10 cellular contexts compared by ENCODE assay signal in genomic region chr17:29621751-29622194, GRCh38. TPM values are rescaled to one million over a fixed set of nuclear protein-coding genes. Genes with fewer than 3 reads are reported as not detected.
DNase-seq lines count a peak whose midpoint lies in the region; ATAC-seq, FAIRE-seq and TF ChIP-seq lines count a peak whose summit lies in the region.
"Had no signal": no experiment of that assay in that cellular context is flagged by ENCODE, and none has a peak within 500 bp of the region (broad histone marks: within the 10 kb centered on the region; RNA-seq: fewer than 3 reads in every experiment).

No MANE protein-coding gene starts in this region.

- no peak for FAIRE-seq in HepG2 (lab: Jason Lieb, UNC)

- H4K20me1 ChIP-seq in HepG2 (ENCODE audit: insufficient read depth, low read length), result no peaks in the 10 kb centered on the region

- TF ChIP-seq CTCF in HepG2 (CRISPR knock-in tag; IDR thresholded peaks at IDR 0.05) (no peak), tibial nerve (IDR thresholded peaks at IDR 0.05) (no peak)

- CTCF ChIA-PET in HepG2 (lab: Yijun Ruan, JAX; ENCODE audit: low intra/inter-chr PET ratio, low total read pairs), result no interaction called here

- H3K27ac ChIP-seq in HepG2 (ENCODE audit: extremely low read length, insufficient read depth, low read length), result no peak overlapping the region
- H3K27ac ChIP-seq in tibial nerve, result peak overlapping the region; percentile 24 to 81 (median 36)
- H3K27ac ChIP-seq: SJSA1 had no signal

- peaks cover 47% of the 10 kb centered on the region for H3K4me1 Mint-ChIP-seq in activated T-cell treated with anti-CD3 and anti-CD28 coated beads, Interleukin-2, amount 50 U/mL, for 4 hours (ENCODE audit: low read depth)
- H3K4me1 Mint-ChIP-seq in activated naive CD8-positive, alpha-beta T cell treated with anti-CD3 and anti-CD28 coated beads, Interleukin-2, amount 10 ng/mL, durations not matched to agents 7 days and 5 days, result peaks cover 32% of the 10 kb centered on the region

- H3K27me3 ChIP-seq in HepG2 (ENCODE audit: control insufficient read depth in 1 of 2, insufficient read depth in 2 of 2, low read length in 2 of 2) (peaks cover 4 to 49% of the 10 kb centered on the region in 2 experiments), tibial nerve (peaks cover 0 to 5% of the 10 kb centered on the region in 2 donors)

- 3% methylated on average over 4 of the region's 8 CpGs for WGBS in HepG2 (ENCODE audit: low lambda C conversion rate)
- WGBS in tibial nerve, 2 donors, result 50 to 71% methylated on average over 7 to 8 of the region's 8 CpGs

- TF ChIP-seq POLR2A in HepG2 (IDR thresholded peaks at IDR 0.05; ENCODE audit: insufficient read depth in 1 of 2, low read depth in 2 of 2, low read length in 2 of 2), result no peak
- no peak for TF ChIP-seq POLR2A in tibial nerve (IDR thresholded peaks at IDR 0.05)

- no peak for DNase-seq in activated T-cell treated with anti-CD3 and anti-CD28 coated beads, Interleukin-2, amount 50 U/mL, for 4 hours
- DNase-seq in activated T-cell treated with anti-CD3 and anti-CD28 coated beads, Interleukin-2, amount 50 U/mL, for 1 hour, result no peak
- no peak for DNase-seq in activated naive CD8-positive, alpha-beta T cell treated with anti-CD3 and anti-CD28 coated beads, Interleukin-2, amount 10 ng/mL, durations not matched to agents 7 days and 5 days
- DNase-seq in HepG2 (ENCODE audit: low spot score) (no peak), tibial nerve (ENCODE audit: low spot score in 2 of 2) (no peak), HK-2 (ENCODE audit: unreplicated experiment) (no peak)
- DNase-seq: COR-L47 had no signal

- H3K27me3 Mint-ChIP-seq in activated T-cell treated with anti-CD3 and anti-CD28 coated beads, Interleukin-2, amount 50 U/mL, for 4 hours (ENCODE audit: low read depth), result no peaks in the 10 kb centered on the region
- peaks cover 4% of the 10 kb centered on the region for H3K27me3 Mint-ChIP-seq in activated naive CD8-positive, alpha-beta T cell treated with anti-CD3 and anti-CD28 coated beads, Interleukin-2, amount 10 ng/mL, durations not matched to agents 7 days and 5 days

- no peak for TF ChIP-seq RAD21 in HepG2 (CRISPR knock-in tag; IDR thresholded peaks at IDR 0.05)

- in situ Hi-C loops in HepG2 (cut with HindIII; ENCODE audit: extremely low pct_ligation_motif_present, low pct_unique_long_range_greater_than_20kb), result loop anchor here (10.0 kb wide), 1 partner anchor 153 kb away; no protein-coding TSS in a partner anchor

- intact Hi-C loops in HepG2 (cut with micrococcal nuclease; ENCODE audit: unreplicated experiment), result loop anchor here (5.0 kb wide), 1 partner anchor 141 kb away; no protein-coding TSS in a partner anchor

- H3K4me3 Mint-ChIP-seq in activated T-cell treated with anti-CD3 and anti-CD28 coated beads, Interleukin-2, amount 50 U/mL, for 4 hours, result peak overlapping the region; percentile 81
- peak overlapping the region; percentile 76 for H3K4me3 Mint-ChIP-seq in activated naive CD8-positive, alpha-beta T cell treated with anti-CD3 and anti-CD28 coated beads, Interleukin-2, amount 10 ng/mL, durations not matched to agents 7 days and 5 days

- TF ChIP-seq EP300 in HepG2 (IDR thresholded peaks at IDR 0.05; ENCODE audit: low read depth in 2 of 2, low read length in 2 of 2), result no peak
- no peak for TF ChIP-seq EP300 in HepG2 (CRISPR knock-in tag; IDR thresholded peaks at IDR 0.05; ENCODE audit: borderline replicate concordance)
- TF ChIP-seq EP300 in tibial nerve (IDR thresholded peaks at IDR 0.05), result no peak

- POLR2A ChIA-PET in activated naive CD8-positive, alpha-beta T cell treated with anti-CD3 and anti-CD28 coated beads, Interleukin-2, amount 10 ng/mL, durations not matched to agents 7 days and 5 days (lab: Charles Lee), result interaction anchor here (0.5 to 0.7 kb wide), 2 partner anchors 138 to 186 kb away, joined by 3 read pairs; no protein-coding TSS in a partner anchor
- POLR2A ChIA-PET in HepG2 (lab: Yijun Ruan, JAX), result no interaction called here

- H3K4me2 ChIP-seq in HepG2 (ENCODE audit: low read depth, low read length), result peak overlapping the region; percentile 99

- no peak overlapping the region for H3K27ac Mint-ChIP-seq in activated naive CD8-positive, alpha-beta T cell treated with anti-CD3 and anti-CD28 coated beads, Interleukin-2, amount 10 ng/mL, durations not matched to agents 7 days and 5 days

- H3K36me3 Mint-ChIP-seq in activated T-cell treated with anti-CD3 and anti-CD28 coated beads, Interleukin-2, amount 50 U/mL, for 4 hours (ENCODE audit: insufficient read depth), result no peaks in the 10 kb centered on the region
- peaks cover 7% of the 10 kb centered on the region for H3K36me3 Mint-ChIP-seq in activated naive CD8-positive, alpha-beta T cell treated with anti-CD3 and anti-CD28 coated beads, Interleukin-2, amount 10 ng/mL, durations not matched to agents 7 days and 5 days

- no peak overlapping the region for H3K9ac ChIP-seq in HepG2 (ENCODE audit: insufficient read depth, low read depth, low read length)

- H3K4me1 ChIP-seq in HepG2 (ENCODE audit: insufficient read depth, low read length) (peaks cover 53% of the 10 kb centered on the region), tibial nerve (peaks cover 0 to 59% (median 32%) of the 10 kb centered on the region in 4 donors)

- no peak overlapping the region for H2AFZ ChIP-seq in HepG2 (ENCODE audit: low read length)

- ATAC-seq in activated T-cell treated with anti-CD3 and anti-CD28 coated beads, Interleukin-2, amount 50 U/mL, for 4 hours, result no peak
- no peak for ATAC-seq in activated naive CD8-positive, alpha-beta T cell treated with anti-CD3 and anti-CD28 coated beads, Interleukin-2, amount 10 ng/mL, durations not matched to agents 7 days and 5 days (ENCODE audit: low read depth)
- ATAC-seq in HepG2, result no peak
- ATAC-seq in HG03159 (IDR thresholded peaks at IDR 0.05; ENCODE audit: unreplicated experiment), result no peak
- ATAC-seq in GM18873 (IDR thresholded peaks at IDR 0.05; ENCODE audit: low FRiP score, unreplicated experiment), result no peak

- H3K36me3 ChIP-seq in HepG2 (replicated peaks in 1 of 2; ENCODE audit: control insufficient read depth in 1 of 2, insufficient read depth in 2 of 2, low read length in 2 of 2) (no peaks in the 10 kb centered on the region), tibial nerve (no peaks in the 10 kb centered on the region)
- H3K36me3 ChIP-seq: SJSA1 had no signal

- H3K9me3 Mint-ChIP-seq in activated T-cell treated with anti-CD3 and anti-CD28 coated beads, Interleukin-2, amount 50 U/mL, for 4 hours, result no peaks in the 10 kb centered on the region
- no peaks in the 10 kb centered on the region for H3K9me3 Mint-ChIP-seq in activated naive CD8-positive, alpha-beta T cell treated with anti-CD3 and anti-CD28 coated beads, Interleukin-2, amount 10 ng/mL, durations not matched to agents 7 days and 5 days

- no peaks in the 10 kb centered on the region for H3K79me2 ChIP-seq in HepG2 (ENCODE audit: insufficient read depth, low read length)

- no TSS peak for BruUV-seq in HepG2 (replicated peaks; lab: Mats Ljungman, UMichigan)

- H3K9me3 ChIP-seq in HepG2 (ENCODE audit: low read length) (no peaks in the 10 kb centered on the region), tibial nerve (no peaks in the 10 kb centered on the region)

- H3K4me3 ChIP-seq in HepG2 (replicated peaks in 1 of 3; ENCODE audit: insufficient read depth in 1 of 3, low read depth in 2 of 3, low read length in 3 of 3), result peak overlapping the region; percentile 70 to 77 (median 75); a peak in 4 of 6 replicates
- H3K4me3 ChIP-seq in tibial nerve, result peak overlapping the region; percentile 50 to 80 (median 66)

RNA-seq across cellular contexts. Expression of gene CORO6, which starts 0.9 kb away (rescaled TPM):
- total RNA-seq in activated T-cell treated with anti-CD3 and anti-CD28 coated beads, Interleukin-2, amount 50 U/mL, for 4 hours, result 10 to 100 TPM in 2 of 3 donors, 1 to 10 TPM in 1; 9.8 to 12.3 (median 11.8) TPM
- 1 to 10 TPM; 8.2 to 9.0 TPM for total RNA-seq in activated naive CD8-positive, alpha-beta T cell treated with anti-CD3 and anti-CD28 coated beads, Interleukin-2, amount 10 ng/mL, durations not matched to agents 7 days and 5 days
- total RNA-seq in HepG2 (2016; rRNA removed; fragmentation: Illumina TruSeq; extraction: Trizol) (0.42 TPM in 1 of 2 replicates, not detected in the other), tibial nerve (100 to 1,000 TPM in 2 of 4 donors, 10 to 100 TPM in 2; 34.5 to 139 (median 83.1) TPM)
- total RNA-seq in HepG2 (2016; cell fraction: cytosol; rRNA removed; fragmentation: Illumina TruSeq; extraction: Trizol; ENCODE audit: low read depth), result 0.10 TPM in 1 of 2 replicates, not detected in the other
- total RNA-seq in HepG2 (2016; cell fraction: insoluble cytoplasmic fraction; rRNA removed; fragmentation: Illumina TruSeq; extraction: Trizol), result 0.15 and 0.39 TPM in 2 replicates
- 0.14 TPM in 1 of 2 replicates, not detected in the other for total RNA-seq in HepG2 (2016; cell fraction: membrane; rRNA removed; fragmentation: Illumina TruSeq; extraction: Trizol)
- 0.38 and 0.71 TPM in 2 replicates for total RNA-seq in HepG2 (2016; cell fraction: nucleus; rRNA removed; fragmentation: Illumina TruSeq; extraction: Trizol)
- 0.82 and 1.2 TPM in 2 replicates for polyA plus RNA-seq in HepG2 (2011; rRNA removed)
- polyA plus RNA-seq in HepG2 (2011; cell fraction: cytosol; rRNA removed), result 0.20 and 0.22 TPM in 2 replicates
- 10.2 and 12.8 TPM in 2 replicates for polyA plus RNA-seq in HepG2 (2011; cell fraction: nucleus; rRNA removed)
- polyA plus RNA-seq in HepG2 (2012), result 0.16 and 0.25 TPM in 2 replicates
- 0.12 TPM in 1 of 2 replicates, not detected in the other for polyA plus RNA-seq in HepG2 (2016; cell fraction: cytosol; fragmentation: Illumina TruSeq; extraction: Trizol; ENCODE audit: low read depth)
- polyA plus RNA-seq in HepG2 (2016; cell fraction: insoluble cytoplasmic fraction; fragmentation: Illumina TruSeq; extraction: Trizol; ENCODE audit: low read depth), result 0.20 TPM in 1 of 2 replicates, not detected in the other
- polyA plus RNA-seq in HepG2 (2016; cell fraction: membrane; fragmentation: Illumina TruSeq; extraction: Trizol; ENCODE audit: low read depth), result not detected in 2 replicates
- 0.96 and 2.4 TPM in 2 replicates for polyA plus RNA-seq in HepG2 (2016; cell fraction: nucleus; fragmentation: Illumina TruSeq; extraction: Trizol; ENCODE audit: insufficient read depth, low read depth)
- polyA minus RNA-seq in HepG2 (2011; rRNA and poly(A)+ RNA removed; ENCODE audit: low replicate concordance), result 4.6 TPM in 1 of 2 replicates, not detected in the other
- polyA minus RNA-seq in HepG2 (2011; cell fraction: cytosol; rRNA and poly(A)+ RNA removed), result not detected in 2 replicates
- 0.50 and 0.52 TPM in 2 replicates for polyA minus RNA-seq in HepG2 (2011; cell fraction: nucleus; rRNA and poly(A)+ RNA removed)

RNA-seq across cellular contexts. Expression of gene ANKRD13B, which starts 28.8 kb away (rescaled TPM):
- total RNA-seq in activated T-cell treated with anti-CD3 and anti-CD28 coated beads, Interleukin-2, amount 50 U/mL, for 4 hours, result 10 to 100 TPM; 33.3 to 40.7 (median 40.4) TPM
- total RNA-seq in activated naive CD8-positive, alpha-beta T cell treated with anti-CD3 and anti-CD28 coated beads, Interleukin-2, amount 10 ng/mL, durations not matched to agents 7 days and 5 days, result 1 to 10 TPM; 6.0 to 7.9 TPM
- total RNA-seq in HepG2 (2016; rRNA removed; fragmentation: Illumina TruSeq; extraction: Trizol) (1.6 and 1.7 TPM in 2 replicates), tibial nerve (10 to 100 TPM; 19.0 to 50.1 (median 26.4) TPM)
- total RNA-seq in HepG2 (2016; cell fraction: cytosol; rRNA removed; fragmentation: Illumina TruSeq; extraction: Trizol; ENCODE audit: low read depth), result 0.71 and 0.79 TPM in 2 replicates
- total RNA-seq in HepG2 (2016; cell fraction: insoluble cytoplasmic fraction; rRNA removed; fragmentation: Illumina TruSeq; extraction: Trizol), result 0.76 and 1.6 TPM in 2 replicates
- total RNA-seq in HepG2 (2016; cell fraction: membrane; rRNA removed; fragmentation: Illumina TruSeq; extraction: Trizol), result 1.5 and 1.9 TPM in 2 replicates
- total RNA-seq in HepG2 (2016; cell fraction: nucleus; rRNA removed; fragmentation: Illumina TruSeq; extraction: Trizol), result 2.0 and 2.4 TPM in 2 replicates
- polyA plus RNA-seq in HepG2 (2011; rRNA removed), result 1.8 and 2.2 TPM in 2 replicates
- 0.83 and 1.4 TPM in 2 replicates for polyA plus RNA-seq in HepG2 (2011; cell fraction: cytosol; rRNA removed)
- 9.9 and 14.7 TPM in 2 replicates for polyA plus RNA-seq in HepG2 (2011; cell fraction: nucleus; rRNA removed)
- polyA plus RNA-seq in HepG2 (2012), result 1.2 and 2.1 TPM in 2 replicates
- polyA plus RNA-seq in HepG2 (2016; cell fraction: cytosol; fragmentation: Illumina TruSeq; extraction: Trizol; ENCODE audit: low read depth), result 0.67 and 0.84 TPM in 2 replicates
- 1.7 and 2.2 TPM in 2 replicates for polyA plus RNA-seq in HepG2 (2016; cell fraction: insoluble cytoplasmic fraction; fragmentation: Illumina TruSeq; extraction: Trizol; ENCODE audit: low read depth)
- polyA plus RNA-seq in HepG2 (2016; cell fraction: membrane; fragmentation: Illumina TruSeq; extraction: Trizol; ENCODE audit: low read depth), result 1.7 and 1.9 TPM in 2 replicates
- polyA plus RNA-seq in HepG2 (2016; cell fraction: nucleus; fragmentation: Illumina TruSeq; extraction: Trizol; ENCODE audit: insufficient read depth, low read depth), result 6.1 and 8.4 TPM in 2 replicates
- polyA minus RNA-seq in HepG2 (2011; rRNA and poly(A)+ RNA removed; ENCODE audit: low replicate concordance), result 3.0 and 21.2 TPM in 2 replicates
- 1.5 and 1.8 TPM in 2 replicates for polyA minus RNA-seq in HepG2 (2011; cell fraction: cytosol; rRNA and poly(A)+ RNA removed)
- 0.75 and 1.8 TPM in 2 replicates for polyA minus RNA-seq in HepG2 (2011; cell fraction: nucleus; rRNA and poly(A)+ RNA removed)

RNA-seq across cellular contexts. Expression of gene GIT1, which starts 32.3 kb away (rescaled TPM):
- total RNA-seq in activated T-cell treated with anti-CD3 and anti-CD28 coated beads, Interleukin-2, amount 50 U/mL, for 4 hours, result 10 to 100 TPM; 79.3 to 91.3 (median 90.8) TPM
- 10 to 100 TPM; 73.3 to 73.4 TPM for total RNA-seq in activated naive CD8-positive, alpha-beta T cell treated with anti-CD3 and anti-CD28 coated beads, Interleukin-2, amount 10 ng/mL, durations not matched to agents 7 days and 5 days
- total RNA-seq in HepG2 (2016; rRNA removed; fragmentation: Illumina TruSeq; extraction: Trizol) (12.9 and 14.2 TPM in 2 replicates), tibial nerve (100 to 1,000 TPM in 1 of 4 donors, 10 to 100 TPM in 3; 51.3 to 100 (median 89.7) TPM)
- total RNA-seq in HepG2 (2016; cell fraction: cytosol; rRNA removed; fragmentation: Illumina TruSeq; extraction: Trizol; ENCODE audit: low read depth), result 6.7 and 9.1 TPM in 2 replicates
- total RNA-seq in HepG2 (2016; cell fraction: insoluble cytoplasmic fraction; rRNA removed; fragmentation: Illumina TruSeq; extraction: Trizol), result 11.3 and 13.5 TPM in 2 replicates
- 23.5 and 27.1 TPM in 2 replicates for total RNA-seq in HepG2 (2016; cell fraction: membrane; rRNA removed; fragmentation: Illumina TruSeq; extraction: Trizol)
- 11.7 and 17.3 TPM in 2 replicates for total RNA-seq in HepG2 (2016; cell fraction: nucleus; rRNA removed; fragmentation: Illumina TruSeq; extraction: Trizol)
- polyA plus RNA-seq in HepG2 (2011; rRNA removed), result 30.8 and 31.5 TPM in 2 replicates
- 17.1 and 24.2 TPM in 2 replicates for polyA plus RNA-seq in HepG2 (2011; cell fraction: cytosol; rRNA removed)
- 56.8 and 69.2 TPM in 2 replicates for polyA plus RNA-seq in HepG2 (2011; cell fraction: nucleus; rRNA removed)
- 15.9 and 22.4 TPM in 2 replicates for polyA plus RNA-seq in HepG2 (2012)
- polyA plus RNA-seq in HepG2 (2016; cell fraction: cytosol; fragmentation: Illumina TruSeq; extraction: Trizol; ENCODE audit: low read depth), result 12.0 and 13.0 TPM in 2 replicates
- polyA plus RNA-seq in HepG2 (2016; cell fraction: insoluble cytoplasmic fraction; fragmentation: Illumina TruSeq; extraction: Trizol; ENCODE audit: low read depth), result 17.0 and 22.9 TPM in 2 replicates
- polyA plus RNA-seq in HepG2 (2016; cell fraction: membrane; fragmentation: Illumina TruSeq; extraction: Trizol; ENCODE audit: low read depth), result 26.3 and 34.9 TPM in 2 replicates
- 31.9 and 33.9 TPM in 2 replicates for polyA plus RNA-seq in HepG2 (2016; cell fraction: nucleus; fragmentation: Illumina TruSeq; extraction: Trizol; ENCODE audit: insufficient read depth, low read depth)
- 51.4 and 110 TPM in 2 replicates for polyA minus RNA-seq in HepG2 (2011; rRNA and poly(A)+ RNA removed; ENCODE audit: low replicate concordance)
- polyA minus RNA-seq in HepG2 (2011; cell fraction: cytosol; rRNA and poly(A)+ RNA removed), result 17.5 and 20.2 TPM in 2 replicates
- 22.8 and 25.5 TPM in 2 replicates for polyA minus RNA-seq in HepG2 (2011; cell fraction: nucleus; rRNA and poly(A)+ RNA removed)

RNA-seq across cellular contexts. Expression of gene TP53I13, which starts 53.3 kb away (rescaled TPM):
- total RNA-seq in activated T-cell treated with anti-CD3 and anti-CD28 coated beads, Interleukin-2, amount 50 U/mL, for 4 hours, result 10 to 100 TPM; 40.9 to 53.9 (median 42.1) TPM
- total RNA-seq in activated naive CD8-positive, alpha-beta T cell treated with anti-CD3 and anti-CD28 coated beads, Interleukin-2, amount 10 ng/mL, durations not matched to agents 7 days and 5 days, result 100 to 1,000 TPM; 154 to 155 TPM
- total RNA-seq in HepG2 (2016; rRNA removed; fragmentation: Illumina TruSeq; extraction: Trizol) (9.9 and 25.7 TPM in 2 replicates), tibial nerve (100 to 1,000 TPM; 119 to 188 (median 152) TPM)
- total RNA-seq in HepG2 (2016; cell fraction: cytosol; rRNA removed; fragmentation: Illumina TruSeq; extraction: Trizol; ENCODE audit: low read depth), result 17.6 and 23.7 TPM in 2 replicates
- 9.5 and 27.0 TPM in 2 replicates for total RNA-seq in HepG2 (2016; cell fraction: insoluble cytoplasmic fraction; rRNA removed; fragmentation: Illumina TruSeq; extraction: Trizol)
- 15.6 and 16.0 TPM in 2 replicates for total RNA-seq in HepG2 (2016; cell fraction: membrane; rRNA removed; fragmentation: Illumina TruSeq; extraction: Trizol)
- total RNA-seq in HepG2 (2016; cell fraction: nucleus; rRNA removed; fragmentation: Illumina TruSeq; extraction: Trizol), result 23.1 and 26.1 TPM in 2 replicates
- polyA plus RNA-seq in HepG2 (2011; rRNA removed), result 16.9 and 29.2 TPM in 2 replicates
- 15.5 and 31.8 TPM in 2 replicates for polyA plus RNA-seq in HepG2 (2011; cell fraction: cytosol; rRNA removed)
- polyA plus RNA-seq in HepG2 (2011; cell fraction: nucleus; rRNA removed), result 136 and 174 TPM in 2 replicates
- polyA plus RNA-seq in HepG2 (2012), result 12.7 and 18.1 TPM in 2 replicates
- polyA plus RNA-seq in HepG2 (2016; cell fraction: cytosol; fragmentation: Illumina TruSeq; extraction: Trizol; ENCODE audit: low read depth), result 9.2 and 10.2 TPM in 2 replicates
- polyA plus RNA-seq in HepG2 (2016; cell fraction: insoluble cytoplasmic fraction; fragmentation: Illumina TruSeq; extraction: Trizol; ENCODE audit: low read depth), result 8.5 and 9.5 TPM in 2 replicates
- 10.4 and 10.9 TPM in 2 replicates for polyA plus RNA-seq in HepG2 (2016; cell fraction: membrane; fragmentation: Illumina TruSeq; extraction: Trizol; ENCODE audit: low read depth)
- 51.8 and 59.8 TPM in 2 replicates for polyA plus RNA-seq in HepG2 (2016; cell fraction: nucleus; fragmentation: Illumina TruSeq; extraction: Trizol; ENCODE audit: insufficient read depth, low read depth)
- 25.1 and 43.5 TPM in 2 replicates for polyA minus RNA-seq in HepG2 (2011; rRNA and poly(A)+ RNA removed; ENCODE audit: low replicate concordance)
- 18.8 and 20.0 TPM in 2 replicates for polyA minus RNA-seq in HepG2 (2011; cell fraction: cytosol; rRNA and poly(A)+ RNA removed)
- 16.1 and 22.5 TPM in 2 replicates for polyA minus RNA-seq in HepG2 (2011; cell fraction: nucleus; rRNA and poly(A)+ RNA removed)

RNA-seq across cellular contexts. Expression of gene ABHD15, which starts 54.9 kb away (rescaled TPM):
- total RNA-seq in activated T-cell treated with anti-CD3 and anti-CD28 coated beads, Interleukin-2, amount 50 U/mL, for 4 hours, result 10 to 100 TPM in 1 of 3 donors, 1 to 10 TPM in 2; 7.6 to 10.6 (median 9.9) TPM
- 10 to 100 TPM; 20.0 to 20.4 TPM for total RNA-seq in activated naive CD8-positive, alpha-beta T cell treated with anti-CD3 and anti-CD28 coated beads, Interleukin-2, amount 10 ng/mL, durations not matched to agents 7 days and 5 days
- total RNA-seq in HepG2 (2016; rRNA removed; fragmentation: Illumina TruSeq; extraction: Trizol) (4.8 and 7.7 TPM in 2 replicates), tibial nerve (10 to 100 TPM; 25.7 to 32.7 (median 30.3) TPM)
- 0.44 and 0.91 TPM in 2 replicates for total RNA-seq in HepG2 (2016; cell fraction: cytosol; rRNA removed; fragmentation: Illumina TruSeq; extraction: Trizol; ENCODE audit: low read depth)
- 5.0 and 7.3 TPM in 2 replicates for total RNA-seq in HepG2 (2016; cell fraction: insoluble cytoplasmic fraction; rRNA removed; fragmentation: Illumina TruSeq; extraction: Trizol)
- 3.2 and 3.6 TPM in 2 replicates for total RNA-seq in HepG2 (2016; cell fraction: membrane; rRNA removed; fragmentation: Illumina TruSeq; extraction: Trizol)
- 6.6 and 6.7 TPM in 2 replicates for total RNA-seq in HepG2 (2016; cell fraction: nucleus; rRNA removed; fragmentation: Illumina TruSeq; extraction: Trizol)
- polyA plus RNA-seq in HepG2 (2011; rRNA removed), result 2.4 and 2.9 TPM in 2 replicates
- 2.6 and 2.7 TPM in 2 replicates for polyA plus RNA-seq in HepG2 (2011; cell fraction: cytosol; rRNA removed)
- 2.3 and 2.7 TPM in 2 replicates for polyA plus RNA-seq in HepG2 (2011; cell fraction: nucleus; rRNA removed)
- polyA plus RNA-seq in HepG2 (2012), result 2.3 and 2.8 TPM in 2 replicates
- polyA plus RNA-seq in HepG2 (2016; cell fraction: cytosol; fragmentation: Illumina TruSeq; extraction: Trizol; ENCODE audit: low read depth), result 0.60 and 0.61 TPM in 2 replicates
- polyA plus RNA-seq in HepG2 (2016; cell fraction: insoluble cytoplasmic fraction; fragmentation: Illumina TruSeq; extraction: Trizol; ENCODE audit: low read depth), result 4.7 and 5.2 TPM in 2 replicates
- 1.9 and 2.1 TPM in 2 replicates for polyA plus RNA-seq in HepG2 (2016; cell fraction: membrane; fragmentation: Illumina TruSeq; extraction: Trizol; ENCODE audit: low read depth)
- 8.6 and 9.0 TPM in 2 replicates for polyA plus RNA-seq in HepG2 (2016; cell fraction: nucleus; fragmentation: Illumina TruSeq; extraction: Trizol; ENCODE audit: insufficient read depth, low read depth)
- 9.2 and 15.6 TPM in 2 replicates for polyA minus RNA-seq in HepG2 (2011; rRNA and poly(A)+ RNA removed; ENCODE audit: low replicate concordance)
- 2.6 and 3.4 TPM in 2 replicates for polyA minus RNA-seq in HepG2 (2011; cell fraction: cytosol; rRNA and poly(A)+ RNA removed)
- polyA minus RNA-seq in HepG2 (2011; cell fraction: nucleus; rRNA and poly(A)+ RNA removed), result 3.6 and 5.5 TPM in 2 replicates
